8 cellular contexts compared by ENCODE assay signal in genomic region chr19:1113986-1114483, GRCh38. TPM values are rescaled to one million over a fixed set of nuclear protein-coding genes. Genes with fewer than 3 reads are reported as not detected.
DNase-seq lines count a peak whose midpoint lies in the region; ATAC-seq and TF ChIP-seq lines count a peak whose summit lies in the region.

No MANE protein-coding gene starts in this region.

- H3K27me3 Mint-ChIP-seq in activated T-cell treated with anti-CD3 and anti-CD28 coated beads, Interleukin-2, amount 50 U/mL, for 24 hours = no peaks in the 10 kb centered on the region

- TF ChIP-seq POLR2A in gastroesophageal sphincter (IDR thresholded peaks at IDR 0.05) = no peak

- H3K27me3 ChIP-seq in right atrium auricular region = no peaks in the 10 kb centered on the region
- H3K27me3 ChIP-seq in gastroesophageal sphincter = no peaks in the 10 kb centered on the region
- no peaks in the 10 kb centered on the region for H3K27me3 ChIP-seq in foreskin keratinocyte

- no CpG with 5 or more reads among the region's 25 CpGs for WGBS in gastroesophageal sphincter (ENCODE audit: low coverage in 1 of 2), 2 donors

- H3K27ac ChIP-seq in right atrium auricular region = peak overlapping the region; percentile 80 to 89
- H3K27ac ChIP-seq in gastroesophageal sphincter = peak overlapping the region; percentile 23 to 84 (median 78)
- no peak overlapping the region for H3K27ac ChIP-seq in foreskin keratinocyte

- DNase-seq in right atrium auricular region (ENCODE audit: low spot score) = no peak
- no peak for DNase-seq in left cardiac atrium
- peak; percentile 85 for DNase-seq in posterior vena cava (ENCODE audit: low spot score)
- no peak for DNase-seq in ureter (ENCODE audit: low spot score)
- DNase-seq in activated T-cell treated with anti-CD3 and anti-CD28 coated beads, Interleukin-2, amount 50 U/mL, for 24 hours = no peak
- DNase-seq in foreskin keratinocyte = no peak

- no peak overlapping the region for H3K4me3 Mint-ChIP-seq in activated T-cell treated with anti-CD3 and anti-CD28 coated beads, Interleukin-2, amount 50 U/mL, for 24 hours

- H3K4me3 ChIP-seq in right atrium auricular region (no peak overlapping the region), gastroesophageal sphincter (no peak overlapping the region)

- peaks cover 0 to 28% of the 10 kb centered on the region in 2 donors for H3K4me1 ChIP-seq in right atrium auricular region
- H3K4me1 ChIP-seq in gastroesophageal sphincter = peaks cover 0 to 29% (median 17%) of the 10 kb centered on the region in 3 donors
- H3K4me1 ChIP-seq in foreskin keratinocyte = no peaks in the 10 kb centered on the region

- H3K36me3 ChIP-seq in right atrium auricular region (peaks cover 81% of the 10 kb centered on the region), gastroesophageal sphincter (peaks cover 0 to 95% of the 10 kb centered on the region in 2 donors)

- ATAC-seq in left cardiac atrium = no peak
- no peak for ATAC-seq in gastroesophageal sphincter
- no peak for ATAC-seq in GM18498 (IDR thresholded peaks at IDR 0.05; ENCODE audit: unreplicated experiment)
- ATAC-seq in foreskin keratinocyte = no peak

- no peak for TF ChIP-seq CTCF in right atrium auricular region (IDR thresholded peaks at IDR 0.05)
- no peak for TF ChIP-seq CTCF in gastroesophageal sphincter (IDR thresholded peaks at IDR 0.05)
- no peak for TF ChIP-seq CTCF in foreskin keratinocyte (conservative IDR thresholded peaks at IDR 0.05)

- H3K4me1 Mint-ChIP-seq in activated T-cell treated with anti-CD3 and anti-CD28 coated beads, Interleukin-2, amount 50 U/mL, for 24 hours (ENCODE audit: low read depth) = no peaks in the 10 kb centered on the region

- no peaks in the 10 kb centered on the region for H3K9me3 Mint-ChIP-seq in activated T-cell treated with anti-CD3 and anti-CD28 coated beads, Interleukin-2, amount 50 U/mL, for 24 hours

- no peaks in the 10 kb centered on the region for H3K9me3 ChIP-seq in right atrium auricular region
- H3K9me3 ChIP-seq in gastroesophageal sphincter = no peaks in the 10 kb centered on the region

- peaks cover 79% of the 10 kb centered on the region for H3K36me3 Mint-ChIP-seq in activated T-cell treated with anti-CD3 and anti-CD28 coated beads, Interleukin-2, amount 50 U/mL, for 24 hours (ENCODE audit: low read depth)

- intact Hi-C loops in left cardiac atrium (cut with DNase I) (loop anchor here in 1 of 2 donors (5.0 kb wide), 1 partner anchor 78 kb away; no protein-coding TSS in a partner anchor), posterior vena cava (cut with DNase I) (loop anchor here (5.0 kb wide), 1 partner anchor 78 kb away; no protein-coding TSS in a partner anchor)

- no peak for TF ChIP-seq EP300 in gastroesophageal sphincter (IDR thresholded peaks at IDR 0.05)

- H3K27ac Mint-ChIP-seq in activated T-cell treated with anti-CD3 and anti-CD28 coated beads, Interleukin-2, amount 50 U/mL, for 24 hours = no peak overlapping the region

RNA-seq across cellular contexts. Expression of gene GPX4, which starts 10.2 kb away (rescaled TPM):
- total RNA-seq in right atrium auricular region = 100 to 1,000 TPM; 404 to 529 TPM
- 100 to 1,000 TPM; 378 to 432 TPM for total RNA-seq in left cardiac atrium
- total RNA-seq in gastroesophageal sphincter = 100 to 1,000 TPM; 311 to 452 (median 349) TPM
- total RNA-seq in posterior vena cava = 100 to 1,000 TPM; 176 to 193 TPM
- total RNA-seq in ureter = 213 TPM
- total RNA-seq in foreskin keratinocyte = 237 and 247 TPM in 2 replicates
- 377 and 403 TPM in 2 replicates for polyA plus RNA-seq in foreskin keratinocyte

RNA-seq across cellular contexts. Expression of gene POLR2E, which starts 18.9 kb away (rescaled TPM):
- total RNA-seq in right atrium auricular region = 100 to 1,000 TPM; 149 to 252 TPM
- total RNA-seq in left cardiac atrium = 100 to 1,000 TPM; 142 to 143 TPM
- 100 to 1,000 TPM; 117 to 228 (median 150) TPM for total RNA-seq in gastroesophageal sphincter
- 100 to 1,000 TPM in 1 of 2 donors, 10 to 100 TPM in 1; 89.9 to 105 TPM for total RNA-seq in posterior vena cava
- total RNA-seq in ureter = 138 TPM
- total RNA-seq in foreskin keratinocyte = 148 and 163 TPM in 2 replicates
- polyA plus RNA-seq in foreskin keratinocyte = 313 and 314 TPM in 2 replicates

RNA-seq across cellular contexts. Expression of gene ARHGAP45, which starts 47.1 kb away (rescaled TPM):
- total RNA-seq in right atrium auricular region (10 to 100 TPM in 1 of 2 donors, 1 to 10 TPM in 1; 5.2 to 12.8 TPM), left cardiac atrium (10 to 100 TPM; 10.6 to 12.6 TPM), gastroesophageal sphincter (10 to 100 TPM in 3 of 4 donors, 1 to 10 TPM in 1; 9.5 to 29.8 (median 14.6) TPM), posterior vena cava (10 to 100 TPM in 1 of 2 donors, 1 to 10 TPM in 1; 10.0 to 26.8 TPM), ureter (20.7 TPM), foreskin keratinocyte (4.5 and 5.5 TPM in 2 replicates)
- polyA plus RNA-seq in foreskin keratinocyte = 4.0 and 4.6 TPM in 2 replicates
